Comparison of ENCODE assay signal across 16 cellular contexts in the genomic region with DNA sequence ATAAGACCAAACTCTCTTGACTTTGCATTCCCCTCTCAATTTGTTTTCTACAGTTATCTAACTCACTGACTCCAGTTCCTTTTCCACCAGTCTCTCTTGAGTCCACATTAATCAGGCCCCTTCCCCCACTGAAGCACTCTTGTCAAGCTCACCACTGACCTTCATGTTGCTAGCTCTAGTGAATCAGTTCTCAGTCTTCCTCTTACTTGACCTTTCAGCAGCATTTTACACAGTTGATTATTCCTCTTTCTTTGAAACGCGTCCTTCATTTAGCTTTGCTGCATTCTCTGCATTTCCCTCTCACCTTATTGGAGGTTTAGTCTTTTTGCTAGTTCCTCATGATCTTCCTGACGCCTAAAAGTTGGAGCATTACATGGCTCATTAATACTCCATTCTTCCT.
"Had no signal": no experiment of that assay in that cellular context is flagged by ENCODE, and none has a peak within 500 bp of the region (broad histone marks: within the 10 kb centered on the region; RNA-seq: fewer than 3 reads in every experiment).

No MANE protein-coding gene starts in this region.

- H3K4me3 Mint-ChIP-seq: activated CD4-positive, alpha-beta memory T cell treated with anti-CD3 and anti-CD28 coated beads for 36 hours; activated naive CD8-positive, alpha-beta T cell had no signal

- H3K4me3 ChIP-seq: breast epithelium, esophagus muscularis mucosa, testis had no signal

- H3K27me3 ChIP-seq: breast epithelium, esophagus muscularis mucosa, testis had no signal

- H3K27ac Mint-ChIP-seq: activated CD4-positive, alpha-beta memory T cell treated with anti-CD3 and anti-CD28 coated beads for 36 hours; activated naive CD8-positive, alpha-beta T cell had no signal

- H3K9me3 ChIP-seq: breast epithelium, esophagus muscularis mucosa, neutrophil, testis had no signal

- ATAC-seq: sciatic nerve; stimulated activated naive CD8-positive, alpha-beta T cell treated with anti-CD3 and anti-CD28 coated beads, Interleukin-15, Interleukin-2, amounts not matched to agents 100 U/mL and 50 U/mL, for 24 hours had no signal

- H3K4me1 ChIP-seq: breast epithelium had no signal

- H3K36me3 ChIP-seq: breast epithelium, esophagus muscularis mucosa, neutrophil had no signal

- H3K9me3 Mint-ChIP-seq: activated CD4-positive, alpha-beta memory T cell treated with anti-CD3 and anti-CD28 coated beads for 36 hours had no signal

- H3K36me3 Mint-ChIP-seq: activated CD4-positive, alpha-beta memory T cell treated with anti-CD3 and anti-CD28 coated beads for 36 hours; activated naive CD8-positive, alpha-beta T cell had no signal

- DNase-seq: activated CD4-positive, alpha-beta memory T cell treated with anti-CD3 and anti-CD28 coated beads for 36 hours; activated gamma-delta T cell; activated T-cell treated with anti-CD3 and anti-CD28 coated beads, Interleukin-2, amount 50 U/mL, for 48 hours; anterior cingulate cortex; midbrain; stimulated activated CD4-positive, alpha-beta T cell treated with anti-CD3 and anti-CD28 coated beads, Interleukin-12 subunit alpha, Interleukin-12 subunit beta, amount 100 ng/mL, for 4 hours; stimulated activated CD4-positive, alpha-beta T cell treated with anti-CD3 and anti-CD28 coated beads, Interleukin-2, amount 100 ng/mL, for 48 hours; stimulated activated CD8-positive, alpha-beta memory T cell treated with anti-CD3 and anti-CD28 coated beads, Interleukin-4, amount 100 ng/mL, for 48 hours; stimulated activated naive CD8-positive, alpha-beta T cell treated with anti-CD3 and anti-CD28 coated beads, Interleukin-15, Interleukin-2, amounts not matched to agents 100 U/mL and 50 U/mL, for 24 hours; T-helper 9 cell; testis had no signal

- H3K27ac ChIP-seq: neutrophil, testis had no signal
